ENCODE assay signal across 13 cellular contexts in the genomic region with DNA sequence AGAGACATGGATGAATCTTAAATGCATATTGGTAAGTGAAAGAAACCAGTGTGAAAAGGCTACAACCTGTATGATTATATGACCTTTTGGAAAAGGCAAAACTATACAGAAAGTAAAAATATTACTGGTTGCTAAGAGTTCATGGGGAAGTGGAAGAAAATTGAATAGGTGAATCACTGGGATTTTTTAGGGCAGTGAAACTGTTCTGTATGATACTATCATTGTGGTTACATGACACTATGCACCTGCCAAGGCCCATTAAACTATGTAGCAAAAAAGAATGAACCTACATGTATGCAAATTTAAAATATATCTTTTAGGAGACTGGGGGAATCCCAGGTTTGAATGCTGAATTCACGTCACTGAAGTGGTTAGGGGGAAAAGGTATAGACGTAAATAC. TPM values are rescaled to one million over a fixed set of nuclear protein-coding genes. Genes with fewer than 3 reads are reported as not detected.
A peak's percentile ranks its signal among the peaks of the same experiment; 100 is the strongest.
DNase-seq lines count a peak whose midpoint lies in the region; ATAC-seq lines count a peak whose summit lies in the region.
"Had no signal": no experiment of that assay in that cellular context is flagged by ENCODE, and none has a peak within 500 bp of the region (broad histone marks: within the 10 kb centered on the region; RNA-seq: fewer than 3 reads in every experiment).

No MANE protein-coding gene starts in this region.

- no peak overlapping the region for H2BK5ac ChIP-seq in trophoblast cell (ENCODE audit: low read depth, low read length, poor library complexity)

- no peaks in the 10 kb centered on the region for H3K79me1 ChIP-seq in trophoblast cell (ENCODE audit: low read length)

- no peaks in the 10 kb centered on the region for H3K4me1 ChIP-seq in trophoblast cell (ENCODE audit: control insufficient read depth in 1 of 2, insufficient read depth in 2 of 2, low read length in 2 of 2)
- H3K4me1 ChIP-seq: A549, left lung had no signal

- H3K4me3 Mint-ChIP-seq in memory B cell: no peak overlapping the region

- no peak overlapping the region for H4K91ac ChIP-seq in trophoblast cell (ENCODE audit: low read depth, low read length)

- no peak overlapping the region for H3K4me2 ChIP-seq in trophoblast cell (ENCODE audit: low read length)
- H3K4me2 ChIP-seq: A549 had no signal

- H3K4me1 Mint-ChIP-seq in memory B cell: no peaks in the 10 kb centered on the region

- no peak overlapping the region for H3K23ac ChIP-seq in trophoblast cell (ENCODE audit: low read length)

- peaks cover 2% of the 10 kb centered on the region for H3K27me3 Mint-ChIP-seq in memory B cell

- H3K27me3 ChIP-seq in trophoblast cell (ENCODE audit: insufficient read depth, low read length): no peaks in the 10 kb centered on the region
- H3K27me3 ChIP-seq: left lung had no signal

- H2AFZ ChIP-seq in trophoblast cell (ENCODE audit: insufficient read depth, low read length, poor library complexity): no peak overlapping the region

- no peak overlapping the region for H4K12ac ChIP-seq in trophoblast cell (ENCODE audit: low read depth, low read length)

- no peak overlapping the region for H4K8ac ChIP-seq in trophoblast cell (ENCODE audit: low read depth, low read length)

- H3K9me3 ChIP-seq in trophoblast cell (ENCODE audit: insufficient read depth, low read depth, low read length): no peaks in the 10 kb centered on the region
- H3K9me3 ChIP-seq: A549 had no signal

- no peaks in the 10 kb centered on the region for H3K36me3 Mint-ChIP-seq in memory B cell

- peak; percentile 13 for DNase-seq in activated CD4-positive, alpha-beta T cell treated with anti-CD3 and anti-CD28 coated beads for 48 hours
- no peak for DNase-seq in activated CD4-positive, alpha-beta T cell treated with anti-CD3 and anti-CD28 coated beads, Interleukin-2, amount 50 U/mL, for 1 hour
- no peak for DNase-seq in memory B cell (ENCODE audit: low spot score in 2 of 2)
- no peak for DNase-seq in trophoblast cell
- DNase-seq in medulla oblongata (ENCODE audit: extremely low spot score): no peak
- no peak for DNase-seq in NCI-H345 (lab: John Stamatoyannopoulos, UW)
- DNase-seq: glutamatergic neuron, left lung, NCI-H2107, RPMI8226 had no signal

- no peak overlapping the region for H3K4me3 ChIP-seq in trophoblast cell (ENCODE audit: low read depth, low read length)
- H3K4me3 ChIP-seq: A549, left lung had no signal

- H3K27ac Mint-ChIP-seq in memory B cell: no peak overlapping the region

- peaks cover 7% of the 10 kb centered on the region for H3K9me3 Mint-ChIP-seq in memory B cell

- no peak overlapping the region for H2BK12ac ChIP-seq in trophoblast cell (ENCODE audit: low read length)

- H2AK5ac ChIP-seq in trophoblast cell (ENCODE audit: low read length): no peak overlapping the region

- H3K4ac ChIP-seq in trophoblast cell (ENCODE audit: low read depth, low read length): no peak overlapping the region

- no peaks in the 10 kb centered on the region for H3K79me2 ChIP-seq in trophoblast cell (ENCODE audit: control insufficient read depth, insufficient read depth, low read length, poor library complexity)

- no peak overlapping the region for H3K27ac ChIP-seq in trophoblast cell (ENCODE audit: low read depth, low read length)
- H3K27ac ChIP-seq: A549, left lung had no signal

- H3K18ac ChIP-seq in trophoblast cell (ENCODE audit: low read length): no peak overlapping the region

- H3K9ac ChIP-seq in trophoblast cell (ENCODE audit: low read length): no peak overlapping the region

- no peak overlapping the region for H3K14ac ChIP-seq in trophoblast cell (ENCODE audit: low read length)

- no peak overlapping the region for H2BK120ac ChIP-seq in trophoblast cell (ENCODE audit: insufficient read depth, low read length, poor library complexity)

- ATAC-seq in GM21367 (IDR thresholded peaks at IDR 0.05; ENCODE audit: unreplicated experiment) (peak; percentile 80), HG03060 (IDR thresholded peaks at IDR 0.05; ENCODE audit: low read depth, unreplicated experiment) (peak; percentile 55), memory B cell (ENCODE audit: low read depth) (peak; percentile 29)
- ATAC-seq: A549, left lung had no signal

- WGBS in trophoblast cell (ENCODE audit: extremely low coverage, insufficient coverage, insufficient read length): no CpG with 5 or more reads among the region's 2 CpGs

- no peaks in the 10 kb centered on the region for H3K36me3 ChIP-seq in trophoblast cell (ENCODE audit: control insufficient read depth in 1 of 2, insufficient read depth in 2 of 2, low read length in 2 of 2)
- H3K36me3 ChIP-seq: left lung had no signal

RNA-seq across cellular contexts. Expression of a gene that starts 12.6 kb away (rescaled TPM):
- not detected in 2 replicates for polyA plus RNA-seq in trophoblast cell (2013)
- polyA plus RNA-seq: A549 had no signal

RNA-seq across cellular contexts. Expression of a gene that starts 30.6 kb away (rescaled TPM):
- 0.25 and 0.38 TPM in 2 replicates for polyA plus RNA-seq in trophoblast cell (2013)
- polyA plus RNA-seq: A549 had no signal

RNA-seq across cellular contexts. Expression of a gene that starts 40.5 kb away (rescaled TPM):
- polyA plus RNA-seq in trophoblast cell (2013): not detected in 2 replicates
- polyA plus RNA-seq: A549 had no signal

RNA-seq across cellular contexts. Expression of a gene that starts 57.0 kb away (rescaled TPM):
- not detected in 2 replicates for polyA plus RNA-seq in trophoblast cell (2013)
- polyA plus RNA-seq: A549 had no signal

Comparison
In these comparisons a context has a peak if more than half of its experiments do, and no peak if none do; other contexts are left out.
1. ATAC-seq: peak in every context shown above with its lines; median percentile 80 in GM21367; 55 in HG03060; 29 in memory B cell.